ENCODE assay signal across 9 cellular contexts in the genomic region with DNA sequence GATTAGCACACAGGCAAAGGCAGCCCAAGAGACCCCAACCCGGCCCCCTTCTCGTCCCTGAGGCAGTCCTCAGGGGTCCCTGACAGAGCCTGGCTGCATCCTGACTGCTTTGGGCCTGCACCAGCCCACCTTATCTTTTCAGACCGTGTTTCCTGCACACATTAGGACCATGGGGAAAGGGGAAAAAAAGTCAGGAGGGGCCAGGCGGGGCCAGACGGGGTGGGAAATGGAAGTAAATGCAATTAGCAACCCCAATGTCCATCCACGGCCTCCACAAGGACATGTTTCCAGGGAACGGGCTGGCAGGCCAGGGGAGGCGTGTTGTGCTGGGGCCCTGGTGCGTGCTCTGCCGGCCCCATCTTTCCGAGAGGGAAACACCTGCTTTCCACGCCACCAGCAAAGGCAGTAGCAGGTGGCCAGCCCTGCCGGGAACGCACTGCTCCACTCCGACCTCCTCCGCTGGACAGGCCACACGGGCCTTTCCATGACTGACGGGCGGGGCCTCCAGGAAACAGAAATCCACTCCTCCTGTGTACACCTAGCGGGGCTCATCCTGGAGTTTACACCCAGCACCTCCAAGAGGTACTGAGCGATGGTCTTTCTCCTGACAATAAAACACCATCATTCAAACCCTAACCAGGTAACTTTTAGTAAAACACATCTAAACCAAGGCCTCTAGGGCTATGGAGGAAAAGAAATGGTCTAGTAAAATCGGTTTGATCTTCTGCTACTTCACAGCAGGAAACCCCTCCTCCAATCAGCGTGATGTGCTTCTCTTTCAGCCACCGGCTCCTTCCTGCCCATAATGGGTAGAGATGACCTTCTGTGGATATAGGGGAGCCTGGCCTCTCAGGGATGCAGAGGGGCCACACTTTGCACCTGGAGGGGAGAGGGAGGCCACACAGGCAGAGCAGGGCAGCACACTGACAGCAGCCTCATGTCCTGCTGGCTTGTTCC. TPM values are rescaled to one million over a fixed set of nuclear protein-coding genes. Genes with fewer than 3 reads are reported as not detected.
DNase-seq lines count a peak whose midpoint lies in the region; ATAC-seq and TF ChIP-seq lines count a peak whose summit lies in the region.
"Had no signal": no experiment of that assay in that cellular context is flagged by ENCODE, and none has a peak within 500 bp of the region (broad histone marks: within the 10 kb centered on the region; RNA-seq: fewer than 3 reads in every experiment).

No MANE protein-coding gene starts in this region.

- H3K4me3 Mint-ChIP-seq in naive thymus-derived CD8-positive, alpha-beta T cell = peak overlapping the region; percentile 49 to 87 (median 83)

- peaks cover 44 to 93% (median 88%) of the 10 kb centered on the region in 4 donors for H3K4me1 Mint-ChIP-seq in naive thymus-derived CD8-positive, alpha-beta T cell

- POLR2A ChIA-PET in A673 (lab: Charles Lee; ENCODE audit: low non-redundant PET) = interaction anchor here (0.6 kb wide), 1 partner anchor 13 kb away, joined by 3 read pairs; no protein-coding TSS in a partner anchor
- POLR2A ChIA-PET in naive thymus-derived CD8-positive, alpha-beta T cell (lab: Charles Lee) = interaction anchor here (0.6 to 45.7 kb wide), 6 partner anchors 7 to 1016 kb away, joined by 4 to 2449 read pairs (median 6); partner anchors contain the start of genes CDC42BPG, EHD1, SF1 and ZNHIT2

- H3K4me1 ChIP-seq in A673 (ENCODE audit: insufficient read depth, low read length, poor library complexity, severe bottlenecking) (peaks cover 8% of the 10 kb centered on the region), NT2/D1 (ENCODE audit: insufficient read depth, insufficient read length) (peaks cover 15% of the 10 kb centered on the region)

- DNase-seq in A673 (ENCODE audit: low spot score) = no peak
- no peak for DNase-seq in NT2/D1 (ENCODE audit: low read depth, low spot score)
- DNase-seq in dermis microvascular lymphatic vessel endothelial cell (ENCODE audit: low read depth in 2 of 2) = peak; percentile 67 to 78
- DNase-seq in naive thymus-derived CD8-positive, alpha-beta T cell = peak in 1 of 10 donors; percentile 20
- no peak for DNase-seq in WERI-Rb-1
- no peak for DNase-seq in inferior parietal cortex (ENCODE audit: extremely low spot score)
- DNase-seq: NCI-H146 had no signal

- peak overlapping the region; percentile 22 for H3K27ac ChIP-seq in A673 (ENCODE audit: low read depth, low read length, poor library complexity, severe bottlenecking)
- no peak overlapping the region for H3K27ac ChIP-seq in WERI-Rb-1

- H3K27ac Mint-ChIP-seq in naive thymus-derived CD8-positive, alpha-beta T cell = peak overlapping the region; percentile 45 to 96 (median 94)

- TF ChIP-seq CTCF in A673 (conservative IDR thresholded peaks at IDR 0.05; ENCODE audit: low read depth, low read length) = no peak
- TF ChIP-seq CTCF in WERI-Rb-1 (IDR thresholded peaks at IDR 0.05; ENCODE audit: low read depth, low read length) = no peak

- BruUV-seq in A673 (replicated peaks; lab: Mats Ljungman, UMichigan) = no TSS peak

- intact Hi-C loops in A673 (cut with micrococcal nuclease; ENCODE audit: unreplicated experiment) = no loop called here

- H3K4me3 ChIP-seq in A673 (ENCODE audit: low read depth, low read length, poor library complexity, severe bottlenecking) = no peak overlapping the region
- no peak overlapping the region for H3K4me3 ChIP-seq in NT2/D1 (ENCODE audit: insufficient read length, low read depth)
- no peak overlapping the region for H3K4me3 ChIP-seq in WERI-Rb-1 (ENCODE audit: low read depth, low read length)

- H3K27me3 ChIP-seq in A673 (replicated peaks; ENCODE audit: insufficient read depth, low read depth, low read length, poor library complexity) = no peaks in the 10 kb centered on the region
- no peaks in the 10 kb centered on the region for H3K27me3 ChIP-seq in NT2/D1 (ENCODE audit: insufficient read depth, insufficient read length)
- no peaks in the 10 kb centered on the region for H3K27me3 ChIP-seq in WERI-Rb-1 (ENCODE audit: insufficient read depth, low read depth, severe bottlenecking)

- H3K36me3 Mint-ChIP-seq in naive thymus-derived CD8-positive, alpha-beta T cell = peaks cover 4 to 70% (median 23%) of the 10 kb centered on the region in 3 donors

- H3K9ac ChIP-seq in NT2/D1 (ENCODE audit: insufficient read length, low read depth) = peak overlapping the region; percentile 3

- ATAC-seq in naive thymus-derived CD8-positive, alpha-beta T cell = no peak
- ATAC-seq in HG03442 (IDR thresholded peaks at IDR 0.05; ENCODE audit: unreplicated experiment) (no peak), HG03139 (IDR thresholded peaks at IDR 0.05; ENCODE audit: unreplicated experiment) (no peak)

- CTCF ChIA-PET in A673 (lab: Charles Lee) = interaction anchor here (1.2 kb wide), 1 partner anchor 24 kb away, joined by 3 read pairs; no protein-coding TSS in a partner anchor

- no peaks in the 10 kb centered on the region for H3K9me3 ChIP-seq in A673 (ENCODE audit: low read depth, low read length, poor library complexity, severe bottlenecking)
- H3K9me3 ChIP-seq in NT2/D1 (ENCODE audit: insufficient read depth, low read length) = no peaks in the 10 kb centered on the region
- H3K9me3 ChIP-seq in WERI-Rb-1 (ENCODE audit: severe bottlenecking) = no peaks in the 10 kb centered on the region

- no peaks in the 10 kb centered on the region for H3K9me3 Mint-ChIP-seq in naive thymus-derived CD8-positive, alpha-beta T cell

- H3K27me3 Mint-ChIP-seq in naive thymus-derived CD8-positive, alpha-beta T cell = no peaks in the 10 kb centered on the region

- peaks cover 14% of the 10 kb centered on the region for H3K36me3 ChIP-seq in A673 (ENCODE audit: insufficient read depth, low read length, poor library complexity, severe bottlenecking)
- H3K36me3 ChIP-seq in NT2/D1 (ENCODE audit: insufficient read depth, insufficient read length, low read length) = peaks cover 80% of the 10 kb centered on the region
- H3K36me3 ChIP-seq in WERI-Rb-1 = peaks cover 10% of the 10 kb centered on the region

RNA-seq across cellular contexts. Expression of gene EHD1, which starts 7.2 kb away (rescaled TPM):
- total RNA-seq in A673 (2021) (53.3 and 63.1 TPM in 2 replicates), dermis microvascular lymphatic vessel endothelial cell (30.3 and 39.2 TPM in 2 replicates)
- total RNA-seq in naive thymus-derived CD8-positive, alpha-beta T cell = 100 to 1,000 TPM; 217 to 226 TPM
- 100 to 1,000 TPM; 137 to 164 (median 154) TPM for polyA plus RNA-seq in naive thymus-derived CD8-positive, alpha-beta T cell

RNA-seq across cellular contexts. Expression of gene CDC42BPG, which starts 26.7 kb away (rescaled TPM):
- 4.6 and 6.6 TPM in 2 replicates for total RNA-seq in A673 (2021)
- 0.13 and 0.38 TPM in 2 replicates for total RNA-seq in dermis microvascular lymphatic vessel endothelial cell
- 10 to 100 TPM in 1 of 2 experiments, 1 to 10 TPM in 1; 9.0 to 10.3 TPM for total RNA-seq in naive thymus-derived CD8-positive, alpha-beta T cell
- under 1 TPM; 0.09 to 0.38 (median 0.13) TPM for polyA plus RNA-seq in naive thymus-derived CD8-positive, alpha-beta T cell

RNA-seq across cellular contexts. Expression of gene ATG2A, which starts 45.8 kb away (rescaled TPM):
- total RNA-seq in A673 (2021) = 28.6 and 29.6 TPM in 2 replicates
- 7.2 and 13.5 TPM in 2 replicates for total RNA-seq in dermis microvascular lymphatic vessel endothelial cell
- total RNA-seq in naive thymus-derived CD8-positive, alpha-beta T cell = 10 to 100 TPM; 39.5 to 41.4 TPM
- polyA plus RNA-seq in naive thymus-derived CD8-positive, alpha-beta T cell = 1 to 10 TPM; 3.4 to 4.2 (median 3.6) TPM

RNA-seq across cellular contexts. Expression of gene PPP2R5B, which starts 53.3 kb away (rescaled TPM):
- 16.1 and 17.2 TPM in 2 replicates for total RNA-seq in A673 (2021)
- 6.0 and 11.1 TPM in 2 replicates for total RNA-seq in dermis microvascular lymphatic vessel endothelial cell
- total RNA-seq in naive thymus-derived CD8-positive, alpha-beta T cell = 10 to 100 TPM; 13.4 to 16.0 TPM
- polyA plus RNA-seq in naive thymus-derived CD8-positive, alpha-beta T cell = 1 to 10 TPM; 4.7 to 6.6 (median 5.3) TPM

Comparison
In these comparisons a context has a peak if more than half of its experiments do, and no peak if none do; other contexts are left out.
1. DNase-seq: peak in dermis microvascular lymphatic vessel endothelial cell (2 of 2); none in A673 (single experiment), NT2/D1 (single experiment), WERI-Rb-1 (single experiment) and inferior parietal cortex (single experiment).